ENCODE assay signal across 9 cellular contexts in genomic region chr6:166586424-166587156, GRCh38. TPM values are rescaled to one million over a fixed set of nuclear protein-coding genes. Genes with fewer than 3 reads are reported as not detected.
A peak's percentile ranks its signal among the peaks of the same experiment; 100 is the strongest.
DNase-seq lines count a peak whose midpoint lies in the region; ATAC-seq, FAIRE-seq and TF ChIP-seq lines count a peak whose summit lies in the region.
"Had no signal": no experiment of that assay in that cellular context is flagged by ENCODE, and none has a peak within 500 bp of the region (broad histone marks: within the 10 kb centered on the region; RNA-seq: fewer than 3 reads in every experiment).

Gene RAMACL (minus strand): TSS chr6:166586678. CDS start chr6:166586477, 201 bp downstream.

- H3K9me3 Mint-ChIP-seq in naive thymus-derived CD8-positive, alpha-beta T cell: no peaks in the 10 kb centered on the region

- no peaks in the 10 kb centered on the region for H3K27me3 ChIP-seq in neuronal stem cell (ENCODE audit: control insufficient read depth in 3 of 3, insufficient read depth in 3 of 3, low read depth in 1 of 3, low read length in 3 of 3)

- no peak within 1 kb of the TSS for H3K4ac ChIP-seq in neuronal stem cell (ENCODE audit: low read length)

- H2BK120ac ChIP-seq in neuronal stem cell (ENCODE audit: low read depth, low read length): no peak within 1 kb of the TSS

- no peaks in the 10 kb centered on the region for H3K36me3 Mint-ChIP-seq in naive thymus-derived CD8-positive, alpha-beta T cell

- H2AK5ac ChIP-seq in neuronal stem cell (ENCODE audit: low read depth, low read length): no peak within 1 kb of the TSS

- DNase-seq in NCI-H2171 treated with DMSO at 0.1 percent for 48 hours (lab: John Stamatoyannopoulos, UW): peak; percentile 21
- no peak for DNase-seq in NCI-H2171 (lab: John Stamatoyannopoulos, UW)
- DNase-seq in H54 (ENCODE audit: insufficient read length, low spot score): peak; percentile 26
- peak; percentile 7 to 19 for DNase-seq in Kasumi-1 (lab: John Stamatoyannopoulos, UW)
- DNase-seq in activated T-cell treated with anti-CD3 and anti-CD28 coated beads, Interleukin-2, amount 50 U/mL, for 48 hours: peak; percentile 45 to 52
- DNase-seq in naive thymus-derived CD8-positive, alpha-beta T cell: peak; percentile 17 to 79 (median 46)
- DNase-seq in AML-193 (lab: John Stamatoyannopoulos, UW): no peak
- no peak for DNase-seq in neuronal stem cell (ENCODE audit: low spot score)

- H4K91ac ChIP-seq in neuronal stem cell (ENCODE audit: low read depth, low read length, poor library complexity): no peak within 1 kb of the TSS

- H3K27ac Mint-ChIP-seq in naive thymus-derived CD8-positive, alpha-beta T cell: peak within 1 kb of the TSS in 2 of 10 donors; percentile 23 to 57

- H3K18ac ChIP-seq in neuronal stem cell (ENCODE audit: low read length): no peak within 1 kb of the TSS

- no peak for FAIRE-seq in H54 (lab: Jason Lieb, UNC)
- FAIRE-seq: keratinocyte had no signal

- H3K4me2 ChIP-seq in neuronal stem cell (ENCODE audit: insufficient read depth, low read length, poor library complexity, severe bottlenecking): no peak within 1 kb of the TSS

- H3K9ac ChIP-seq in neuronal stem cell (ENCODE audit: low read depth, low read length, poor library complexity): no peak within 1 kb of the TSS

- peak; percentile 100 for ATAC-seq in naive thymus-derived CD8-positive, alpha-beta T cell

- H2BK15ac ChIP-seq in neuronal stem cell (ENCODE audit: low read length): no peak within 1 kb of the TSS

- no peak within 1 kb of the TSS for H4K8ac ChIP-seq in neuronal stem cell (ENCODE audit: low read depth, low read length)

- H3K27ac ChIP-seq in neuronal stem cell (replicated peaks; ENCODE audit: low read length): no peak within 1 kb of the TSS

- no peaks in the 10 kb centered on the region for H3K36me3 ChIP-seq in neuronal stem cell (replicated peaks in 1 of 2; ENCODE audit: control insufficient read depth in 2 of 2, insufficient read depth in 2 of 2, low read length in 2 of 2)

- peaks cover 3% of the 10 kb centered on the region for H3K79me1 ChIP-seq in neuronal stem cell (ENCODE audit: low read depth, low read length)

- H2AFZ ChIP-seq in neuronal stem cell (ENCODE audit: low read length): no peak within 1 kb of the TSS

- H3K23ac ChIP-seq in neuronal stem cell (ENCODE audit: low read depth, low read length, poor library complexity): no peak within 1 kb of the TSS

- POLR2A ChIA-PET in naive thymus-derived CD8-positive, alpha-beta T cell (lab: Charles Lee): no interaction called here

- peaks cover 3 to 23% of the 10 kb centered on the region in 2 donors for H3K4me1 ChIP-seq in neuronal stem cell (ENCODE audit: control insufficient read depth in 2 of 2, insufficient read depth in 1 of 2, low read depth in 1 of 2, low read length in 2 of 2)

- no peak within 1 kb of the TSS for H2BK5ac ChIP-seq in neuronal stem cell (ENCODE audit: low read length)

- peaks cover 7 to 34% (median 8%) of the 10 kb centered on the region in 4 donors for H3K4me1 Mint-ChIP-seq in naive thymus-derived CD8-positive, alpha-beta T cell

- WGBS in neuronal stem cell (ENCODE audit: extremely low coverage in 2 of 2, insufficient read length in 2 of 2, insufficient replicate concordance in 1 of 2), 2 donors: no CpG with 5 or more reads among the region's 9 CpGs

- H2BK12ac ChIP-seq in neuronal stem cell (ENCODE audit: low read length): no peak within 1 kb of the TSS

- no peak within 1 kb of the TSS for H3K14ac ChIP-seq in neuronal stem cell (ENCODE audit: low read length)

- H3K27me3 Mint-ChIP-seq in naive thymus-derived CD8-positive, alpha-beta T cell: no peaks in the 10 kb centered on the region

- no peaks in the 10 kb centered on the region for H3K9me3 ChIP-seq in neuronal stem cell (replicated peaks in 1 of 2; ENCODE audit: control insufficient read depth in 2 of 2, insufficient read depth in 1 of 2, low read depth in 1 of 2, low read length in 2 of 2)

- H3K4me3 Mint-ChIP-seq in naive thymus-derived CD8-positive, alpha-beta T cell: no peak within 1 kb of the TSS

- no peak within 1 kb of the TSS for H3K4me3 ChIP-seq in neuronal stem cell (ENCODE audit: low read length in 2 of 2)

- no peak for TF ChIP-seq POLR2A in H54 (IDR thresholded peaks at IDR 0.05; ENCODE audit: low read depth, low read length)

RNA-seq across cellular contexts. Expression of gene RAMACL, which starts in this region (rescaled TPM):
- under 1 TPM; 0.33 to 0.42 TPM for total RNA-seq in naive thymus-derived CD8-positive, alpha-beta T cell
- under 1 TPM; 0.11 to 0.38 (median 0.23) TPM for polyA plus RNA-seq in naive thymus-derived CD8-positive, alpha-beta T cell
- 0.14 TPM for polyA plus RNA-seq in neuronal stem cell (2013, experiment 1 of 2)
- 0.10 TPM for polyA plus RNA-seq in neuronal stem cell (2013, experiment 2 of 2)

Comparison
In these comparisons a context has a peak if more than half of its experiments do, and no peak if none do; other contexts are left out.
1. DNase-seq: peak in NCI-H2171 treated with DMSO at 0.1 percent for 48 hours (single experiment), H54 (single experiment), Kasumi-1 (2 of 2) and activated T-cell treated with anti-CD3 and anti-CD28 coated beads, Interleukin-2, amount 50 U/mL, for 48 hours (2 of 2); none in NCI-H2171 (single experiment), AML-193 (0 of 2) and neuronal stem cell (single experiment).
2. Peak in DNase-seq and ATAC-seq in naive thymus-derived CD8-positive, alpha-beta T cell; RNA of the gene not detected or under 1 TPM.